8 cellular contexts compared by ENCODE assay signal in genomic region chr1:85109475-85109874, GRCh38.
DNase-seq lines count a peak whose midpoint lies in the region; ATAC-seq, FAIRE-seq and TF ChIP-seq lines count a peak whose summit lies in the region.

No MANE protein-coding gene starts in this region.

- H3K27ac Mint-ChIP-seq in astrocyte (ENCODE audit: unreplicated experiment), result no peak overlapping the region

- DNase-seq in D341Med (ENCODE audit: low spot score), result peak; percentile 82
- DNase-seq in Kasumi-1 (lab: John Stamatoyannopoulos, UW), result peak; percentile 75 to 79
- peak; percentile 8 for DNase-seq in RPMI8226
- DNase-seq in astrocyte (ENCODE audit: low read depth), result peak; percentile 46
- peak; percentile 69 for DNase-seq in hepatic stellate cell (ENCODE audit: low spot score)
- DNase-seq in smooth muscle cell (lab: John Stamatoyannopoulos, UW; ENCODE audit: unreplicated experiment), result no peak
- DNase-seq in activated CD4-positive, CD25-positive, alpha-beta regulatory T cell (lab: John Stamatoyannopoulos, UW), result no peak

- no peaks in the 10 kb centered on the region for H3K27me3 Mint-ChIP-seq in astrocyte (ENCODE audit: low read depth, unreplicated experiment)

- TF ChIP-seq CTCF in astrocyte (IDR thresholded peaks at IDR 0.05; ENCODE audit: insufficient read depth, low read depth, low read length) (peak; percentile 66), smooth muscle cell (IDR thresholded peaks at IDR 0.05; ENCODE audit: borderline replicate concordance, insufficient read depth, poor library complexity, severe bottlenecking) (peak; percentile 82)

- H3K4me1 ChIP-seq in astrocyte (ENCODE audit: insufficient read depth, low read length), result no peaks in the 10 kb centered on the region
- no peaks in the 10 kb centered on the region for H3K4me1 ChIP-seq in smooth muscle cell (ENCODE audit: low read depth)

- H3K4me3 Mint-ChIP-seq in astrocyte (ENCODE audit: unreplicated experiment), result no peak overlapping the region

- H3K79me2 ChIP-seq in astrocyte (ENCODE audit: insufficient read depth, low read length) (no peaks in the 10 kb centered on the region), smooth muscle cell (ENCODE audit: low read depth) (no peaks in the 10 kb centered on the region)

- FAIRE-seq in astrocyte (lab: Jason Lieb, UNC), result peak; percentile 93

- H3K4me3 ChIP-seq in astrocyte (ENCODE audit: insufficient read depth, low read depth, low read length), result no peak overlapping the region
- no peak overlapping the region for H3K4me3 ChIP-seq in smooth muscle cell

- H2AFZ ChIP-seq in astrocyte (ENCODE audit: low read depth, low read length) (no peak overlapping the region), smooth muscle cell (ENCODE audit: low read depth) (no peak overlapping the region)

- H3K9ac ChIP-seq in astrocyte (ENCODE audit: low read length), result no peak overlapping the region
- H3K9ac ChIP-seq in smooth muscle cell (ENCODE audit: low read depth), result no peak overlapping the region

- H3F3A ChIP-seq in smooth muscle cell (ENCODE audit: low read depth), result no peaks in the 10 kb centered on the region

- H3K9me3 ChIP-seq in astrocyte (ENCODE audit: insufficient read depth, low read depth, low read length) (no peaks in the 10 kb centered on the region), smooth muscle cell (replicated peaks; ENCODE audit: low read depth) (no peaks in the 10 kb centered on the region)

- H3K4me2 ChIP-seq in astrocyte (ENCODE audit: low read length) (no peak overlapping the region), smooth muscle cell (no peak overlapping the region)

- H3K27ac ChIP-seq in astrocyte (ENCODE audit: low read depth, low read length) (no peak overlapping the region), smooth muscle cell (ENCODE audit: low read depth) (no peak overlapping the region)

- H3K36me3 Mint-ChIP-seq in astrocyte (ENCODE audit: low read depth, unreplicated experiment), result no peaks in the 10 kb centered on the region

- H4K20me1 ChIP-seq in astrocyte (ENCODE audit: insufficient read depth, low read length) (no peaks in the 10 kb centered on the region), smooth muscle cell (ENCODE audit: low read depth) (no peaks in the 10 kb centered on the region)

- H3K9me3 Mint-ChIP-seq in astrocyte (ENCODE audit: unreplicated experiment), result no peaks in the 10 kb centered on the region

- ATAC-seq in GM19468 (IDR thresholded peaks at IDR 0.05; ENCODE audit: extremely low read depth, unreplicated experiment), result peak; percentile 68

- H3K4me1 Mint-ChIP-seq in astrocyte (ENCODE audit: low read depth, unreplicated experiment), result no peaks in the 10 kb centered on the region

- no peaks in the 10 kb centered on the region for H3K36me3 ChIP-seq in astrocyte (ENCODE audit: insufficient read depth, low read length)
- H3K36me3 ChIP-seq in smooth muscle cell (ENCODE audit: low read depth), result no peaks in the 10 kb centered on the region

- H3K27me3 ChIP-seq in astrocyte (ENCODE audit: insufficient read depth, low read length), result no peaks in the 10 kb centered on the region
- H3K27me3 ChIP-seq in smooth muscle cell (ENCODE audit: low read depth), result peaks cover 5% of the 10 kb centered on the region

Comparison
In these comparisons a context has a peak if more than half of its experiments do, and no peak if none do; other contexts are left out.
1. DNase-seq: peak in D341Med (single experiment), Kasumi-1 (2 of 2), RPMI8226 (single experiment), astrocyte (single experiment) and hepatic stellate cell (single experiment); none in smooth muscle cell (single experiment) and activated CD4-positive, CD25-positive, alpha-beta regulatory T cell (0 of 4).